2 cellular contexts compared by ENCODE assay signal in genomic region chr1:65442442-65442841, GRCh38.
A peak's percentile ranks its signal among the peaks of the same experiment; 100 is the strongest.
TF ChIP-seq lines count a peak whose summit lies in the region.

No MANE protein-coding gene starts in this region.

TF ChIP-seq in A549, 52 proteins besides CTCF, POLR2A, EP300 and RAD21:
- TF ChIP-seq HMGXB4 (CRISPR knock-in tag; IDR thresholded peaks at IDR 0.05; ENCODE audit: borderline replicate concordance) (no peak), MAFK (IDR thresholded peaks at IDR 0.05; ENCODE audit: partially characterized antibody) (peak; percentile 12)

TF ChIP-seq in K562, 482 proteins besides CTCF, POLR2A, EP300 and RAD21:
- TF ChIP-seq ZNF316 (IDR thresholded peaks at IDR 0.05) (peak; percentile 56), U2AF2 (optimal IDR thresholded peaks at IDR 0.05; ENCODE audit: low read depth, low read length) (no peak), SNAPC5 (CRISPR knock-in tag; IDR thresholded peaks at IDR 0.05) (no peak), NFE2 (IDR thresholded peaks at IDR 0.05; ENCODE audit: low read depth) (no peak), C11orf30 (IDR thresholded peaks at IDR 0.05; ENCODE audit: low read depth) (0 out of 2 replicates have a peak, but pooled peaks have one; percentile 10), CBX2 (IDR thresholded peaks at IDR 0.05; ENCODE audit: insufficient read depth, low read length, poor library complexity, severe bottlenecking) (no peak), POLR2AphosphoS5 (IDR thresholded peaks at IDR 0.05; ENCODE audit: control insufficient read depth, insufficient read depth, low read depth, low read length) (no peak), CBFA2T2 (conservative IDR thresholded peaks at IDR 0.05) (no peak), KLF6 (CRISPR knock-in tag; IDR thresholded peaks at IDR 0.05; ENCODE audit: borderline replicate concordance) (no peak), POLR2G (IDR thresholded peaks at IDR 0.05; ENCODE audit: low read depth, low read length) (no peak), THRB (CRISPR knock-in tag; conservative IDR thresholded peaks at IDR 0.05) (no peak)
TF ChIP-seq in K562: peak in this region for 2.
